In genomic region chrY:12391635-12392612, GRCh38 we compare ENCODE assay signal across 8 cellular contexts.
DNase-seq lines count a peak whose midpoint lies in the region; ATAC-seq, FAIRE-seq and TF ChIP-seq lines count a peak whose summit lies in the region.
"Not testable (repeated sequence)": the region's sequence is repeated elsewhere in the genome, so short reads cannot be mapped to it uniquely, and the experiment has no call there.

No MANE protein-coding gene starts in this region.

- CTCF ChIA-PET in A549 (lab: Yijun Ruan, JAX); WTC11 (lab: Charles Lee): not testable (repeated sequence)

- TF ChIP-seq EP300 in A549 (IDR thresholded peaks at IDR 0.05) = not testable (repeated sequence)

- H2BK120ac ChIP-seq in mesendoderm (ENCODE audit: low read depth, low read length) = peak overlapping the region; percentile 73

- peak in 1 of 2 experiments; percentile 14 for DNase-seq in A549 (ENCODE audit: low read depth in 1 of 2, low spot score in 1 of 2)
- peak; percentile 44 for DNase-seq in LNCaP clone FGC (ENCODE audit: low read depth)
- DNase-seq in RPMI8226 = peak; percentile 48
- DNase-seq in WTC11 (ENCODE audit: low spot score); left colon: not testable (repeated sequence)
- peak; percentile 33 for DNase-seq in fibroblast of villous mesenchyme (ENCODE audit: low read depth)
- peak; percentile 42 for DNase-seq in mesendoderm
- peak; percentile 24 for DNase-seq in prostate gland (ENCODE audit: low spot score)

- not testable (repeated sequence) for H3K27me3 Mint-ChIP-seq in WTC11 (ENCODE audit: low read depth)

- H4K5ac ChIP-seq in mesendoderm (ENCODE audit: low read length) = not testable (repeated sequence)

- POLR2A ChIA-PET in A549 (lab: Yijun Ruan, JAX); WTC11 (lab: Charles Lee): not testable (repeated sequence)

- intact Hi-C loops in left colon (cut with DNase I, micrococcal nuclease); prostate gland (cut with DNase I): not testable (repeated sequence)

- H2AK5ac ChIP-seq in mesendoderm (ENCODE audit: low read length) = not testable (repeated sequence)

- H3K36me3 ChIP-seq in mesendoderm (ENCODE audit: control insufficient read depth, insufficient read depth, low read length); prostate gland: not testable (repeated sequence)

- peaks cover 10% of the 10 kb centered on the region; the same call in 1 of the 2 replicates for H3K36me3 Mint-ChIP-seq in WTC11

- not testable (repeated sequence) for TF ChIP-seq CTCF in A549 (IDR thresholded peaks at IDR 0.05); LNCaP clone FGC (IDR thresholded peaks at IDR 0.05; ENCODE audit: control insufficient read depth, extremely low read depth, insufficient read depth); WTC11 (IDR thresholded peaks at IDR 0.05); fibroblast of villous mesenchyme (IDR thresholded peaks at IDR 0.05; ENCODE audit: insufficient read depth, low read depth, low read length); prostate gland (IDR thresholded peaks at IDR 0.05)

- not testable (repeated sequence) for H2BK5ac ChIP-seq in mesendoderm (ENCODE audit: low read length)

- not testable (repeated sequence) for H3K27ac ChIP-seq in A549; mesendoderm (ENCODE audit: low read depth, low read length); prostate gland

- not testable (repeated sequence) for H3K4me3 Mint-ChIP-seq in WTC11

- H3K9me3 ChIP-seq in A549, prostate gland: not testable (repeated sequence)

- not testable (repeated sequence) for FAIRE-seq in A549 (lab: Jason Lieb, UNC)

- H3K79me2 ChIP-seq in mesendoderm (ENCODE audit: control insufficient read depth, insufficient read depth, low read length) = not testable (repeated sequence)

- H3K4me2 ChIP-seq in A549 = peak overlapping the region; percentile 37; the same call in 2 of the 3 replicates
- not testable (repeated sequence) for H3K4me2 ChIP-seq in mesendoderm (ENCODE audit: low read length)

- not testable (repeated sequence) for H3K4me3 ChIP-seq in A549; fibroblast of villous mesenchyme (ENCODE audit: low read depth, low read length); mesendoderm (ENCODE audit: low read length); prostate gland
- peak overlapping the region; percentile 28 for H3K4me3 ChIP-seq in LNCaP clone FGC (ENCODE audit: low read depth, low read length)

- H3K9ac ChIP-seq in mesendoderm (ENCODE audit: low read length) = not testable (repeated sequence)

- H3K4me1 Mint-ChIP-seq in WTC11 = not testable (repeated sequence)

- H4K8ac ChIP-seq in mesendoderm (ENCODE audit: low read depth, low read length) = not testable (repeated sequence)

- H3K27ac Mint-ChIP-seq in WTC11 = not testable (repeated sequence)

- 44% methylated on average over 20 of the region's 20 CpGs for WGBS in A549 (ENCODE audit: missing lambda C conversion rate)
- no CpG with 5 or more reads among the region's 20 CpGs for WGBS in mesendoderm (ENCODE audit: extremely low coverage, insufficient coverage, low lambda C conversion rate)
- WGBS in prostate gland = 28% methylated on average over 20 of the region's 20 CpGs

- H3K9me3 Mint-ChIP-seq in WTC11 = peaks cover 16% of the 10 kb centered on the region; the same call in 1 of the 2 replicates

- TF ChIP-seq RAD21 in A549 (conservative IDR thresholded peaks at IDR 0.05 in 1 of 2, IDR thresholded peaks at IDR 0.05 in 1 of 2) = not testable (repeated sequence)

- H3K79me1 ChIP-seq in mesendoderm (ENCODE audit: low read length) = not testable (repeated sequence)

- H3K27me3 ChIP-seq in mesendoderm (ENCODE audit: insufficient read depth, low read length, poor library complexity); prostate gland (replicated peaks; ENCODE audit: insufficient read depth): not testable (repeated sequence)

- TF ChIP-seq POLR2A in A549 (IDR thresholded peaks at IDR 0.05; ENCODE audit: low read length); prostate gland (IDR thresholded peaks at IDR 0.05): not testable (repeated sequence)

- not testable (repeated sequence) for H3K4ac ChIP-seq in mesendoderm (ENCODE audit: low read depth, low read length)

- ATAC-seq in A549 = peak in 1 of 2 experiments; percentile 44; a peak in 3 of 6 replicates
- 0 out of 2 replicates have a peak, but pooled peaks have one; percentile 32 for ATAC-seq in WTC11
- peak; percentile 72 for ATAC-seq in left colon

- not testable (repeated sequence) for H3K4me1 ChIP-seq in A549; mesendoderm (ENCODE audit: control insufficient read depth, low read depth, low read length); prostate gland (replicated peaks)

- H3K56ac ChIP-seq in mesendoderm (ENCODE audit: low read length) = not testable (repeated sequence)

- H3K23ac ChIP-seq in mesendoderm (ENCODE audit: low read length) = not testable (repeated sequence)

- not testable (repeated sequence) for H3K18ac ChIP-seq in mesendoderm (ENCODE audit: low read length)

- H2BK15ac ChIP-seq in mesendoderm (replicated peaks; ENCODE audit: low read depth) = not testable (repeated sequence)
